ENCODE assay signal across 21 cellular contexts in the genomic region with DNA sequence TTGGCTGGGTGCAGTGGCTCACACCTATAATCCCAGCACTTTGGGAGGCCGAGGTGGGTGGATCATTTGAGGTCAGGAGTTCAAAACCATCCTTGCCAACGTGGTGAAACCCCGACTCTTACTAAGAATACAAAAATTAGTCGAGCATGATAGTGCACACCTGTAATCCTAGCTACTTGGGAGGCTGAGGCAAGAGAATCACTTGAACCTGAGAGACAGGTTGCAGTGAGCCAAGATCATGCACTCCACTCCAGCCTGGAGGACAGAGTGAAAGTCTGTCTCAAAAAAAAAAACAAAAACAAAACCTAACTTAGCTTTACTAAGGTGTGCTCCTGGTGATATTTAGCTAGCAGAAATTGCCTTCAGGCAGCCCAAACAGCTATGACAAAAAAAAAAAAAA. TPM values are rescaled to one million over a fixed set of nuclear protein-coding genes. Genes with fewer than 3 reads are reported as not detected.
DNase-seq lines count a peak whose midpoint lies in the region; ATAC-seq and TF ChIP-seq lines count a peak whose summit lies in the region.
"Had no signal": no experiment of that assay in that cellular context is flagged by ENCODE, and none has a peak within 500 bp of the region (broad histone marks: within the 10 kb centered on the region; RNA-seq: fewer than 3 reads in every experiment).

No MANE protein-coding gene starts in this region.

- no peaks in the 10 kb centered on the region for H3F3A ChIP-seq in neural progenitor cell (ENCODE audit: low read depth)

- no peak for TF ChIP-seq POLR2A in heart left ventricle (IDR thresholded peaks at IDR 0.05)
- TF ChIP-seq POLR2A in right lobe of liver (IDR thresholded peaks at IDR 0.05) = no peak

- TF ChIP-seq CTCF in heart left ventricle (IDR thresholded peaks at IDR 0.05) = no peak
- no peak for TF ChIP-seq CTCF in right lobe of liver (IDR thresholded peaks at IDR 0.05)
- TF ChIP-seq CTCF in neural progenitor cell (IDR thresholded peaks at IDR 0.05) = no peak

- H3K79me2 ChIP-seq in neural progenitor cell (ENCODE audit: low read depth) = no peaks in the 10 kb centered on the region

- intact Hi-C loops in cardiac septum (cut with DNase I) = loop anchor here (5.0 kb wide), 1 partner anchor 74 kb away; a partner anchor contains a TSS
- intact Hi-C loops in heart left ventricle (cut with DNase I) = loop anchor here in 5 of 10 donors (5.0 to 10.0 kb wide), 3 partner anchors 46 to 74 kb away; a partner anchor contains a TSS
- intact Hi-C loops in right lobe of liver (cut with DNase I) = loop anchor here in 1 of 2 donors (10.0 kb wide), 1 partner anchor 48 kb away; a partner anchor contains a TSS

- peak overlapping the region; percentile 67 for H3K27ac Mint-ChIP-seq in activated T-helper 17 cell treated with anti-CD3 and anti-CD28 coated beads, Interleukin-2, amount 50 U/mL, for 72 hours
- H3K27ac Mint-ChIP-seq in neural progenitor cell = no peak overlapping the region
- H3K27ac Mint-ChIP-seq: activated T-helper 2 cell treated with anti-CD3 and anti-CD28 coated beads, Interferon-gamma antibody, Interleukin-2, Interleukin-4, amounts not matched to agents 10 μg/mL and 5 μg/mL and 100 μg/mL, durations not matched to agents 14 hours and 24 hours and 36 hours had no signal

- no peaks in the 10 kb centered on the region for H3K27me3 Mint-ChIP-seq in activated T-helper 17 cell treated with anti-CD3 and anti-CD28 coated beads, Interleukin-2, amount 50 U/mL, for 72 hours
- H3K27me3 Mint-ChIP-seq in neural progenitor cell (ENCODE audit: insufficient read depth, low read depth) = peaks cover 3% of the 10 kb centered on the region

- H3K36me3 Mint-ChIP-seq in activated T-helper 17 cell treated with anti-CD3 and anti-CD28 coated beads, Interleukin-2, amount 50 U/mL, for 72 hours (ENCODE audit: low read depth) = peaks cover 10% of the 10 kb centered on the region
- peaks cover 4% of the 10 kb centered on the region for H3K36me3 Mint-ChIP-seq in neural progenitor cell

- H3K4me1 ChIP-seq in heart left ventricle = peaks cover 0 to 16% (median 3%) of the 10 kb centered on the region in 12 donors
- H3K4me1 ChIP-seq in right lobe of liver = peaks cover 0 to 28% (median 5%) of the 10 kb centered on the region in 4 donors
- no peaks in the 10 kb centered on the region for H3K4me1 ChIP-seq in neural progenitor cell

- H3K27ac ChIP-seq in heart left ventricle (no peak overlapping the region), right lobe of liver (peak overlapping the region in 1 of 3 donors; percentile 24), neural progenitor cell (no peak overlapping the region)
- H3K27ac ChIP-seq: hepatocyte, KMS-11 had no signal

- H3K4me1 Mint-ChIP-seq in activated T-helper 17 cell treated with anti-CD3 and anti-CD28 coated beads, Interleukin-2, amount 50 U/mL, for 72 hours = peaks cover 8% of the 10 kb centered on the region
- H3K4me1 Mint-ChIP-seq in neural progenitor cell = no peaks in the 10 kb centered on the region

- H3K9me3 ChIP-seq in heart left ventricle = no peaks in the 10 kb centered on the region
- no peaks in the 10 kb centered on the region for H3K9me3 ChIP-seq in right lobe of liver
- H3K9me3 ChIP-seq in neural progenitor cell (ENCODE audit: low read depth) = no peaks in the 10 kb centered on the region
- H3K9me3 ChIP-seq: transverse colon had no signal

- DNase-seq in cardiac septum (ENCODE audit: low spot score) (peak; percentile 22), heart left ventricle (no peak), right lobe of liver (no peak), neural progenitor cell (ENCODE audit: low spot score) (no peak)
- DNase-seq: activated CD8-positive, alpha-beta memory T cell treated with anti-CD3 and anti-CD28 coated beads for 24 hours; amniotic stem cell; DND-41; effector CD8-positive, alpha-beta T cell; NCI-H1048; NCI-H2029 treated with DMSO at 0.1 percent for 48 hours; NCI-H446; stimulated activated CD4-positive, alpha-beta T cell treated with anti-CD3 and anti-CD28 coated beads, Interleukin-12 subunit alpha, Interleukin-12 subunit beta, amount 100 ng/mL, for 4 hours; transverse colon had no signal

- ATAC-seq in heart left ventricle (no peak), right lobe of liver (peak in 3 of 4 donors; percentile 1 to 16 (median 5)), GM19328 (IDR thresholded peaks at IDR 0.05; ENCODE audit: unreplicated experiment) (no peak), GM18517 (IDR thresholded peaks at IDR 0.05; ENCODE audit: unreplicated experiment) (no peak), HG03039 (IDR thresholded peaks at IDR 0.05; ENCODE audit: unreplicated experiment) (no peak)
- ATAC-seq in activated T-helper 17 cell treated with anti-CD3 and anti-CD28 coated beads, Interleukin-2, amount 50 U/mL, for 72 hours (replicated peaks) = no peak

- peaks cover 0 to 8% (median 0%) of the 10 kb centered on the region in 9 donors for H3K36me3 ChIP-seq in heart left ventricle
- no peaks in the 10 kb centered on the region for H3K36me3 ChIP-seq in right lobe of liver
- no peaks in the 10 kb centered on the region for H3K36me3 ChIP-seq in neural progenitor cell

- H3K27me3 ChIP-seq in heart left ventricle (no peaks in the 10 kb centered on the region), right lobe of liver (no peaks in the 10 kb centered on the region), neural progenitor cell (no peaks in the 10 kb centered on the region)
- H3K27me3 ChIP-seq: hepatocyte, transverse colon had no signal

- no peak overlapping the region for H2AFZ ChIP-seq in neural progenitor cell (replicated peaks)
- H2AFZ ChIP-seq: hepatocyte had no signal

- no peaks in the 10 kb centered on the region for H3K9me3 Mint-ChIP-seq in activated T-helper 17 cell treated with anti-CD3 and anti-CD28 coated beads, Interleukin-2, amount 50 U/mL, for 72 hours
- no peaks in the 10 kb centered on the region for H3K9me3 Mint-ChIP-seq in neural progenitor cell
- H3K9me3 Mint-ChIP-seq: activated T-helper 2 cell treated with anti-CD3 and anti-CD28 coated beads, Interferon-gamma antibody, Interleukin-2, Interleukin-4, amounts not matched to agents 10 μg/mL and 5 μg/mL and 100 μg/mL, durations not matched to agents 14 hours and 24 hours and 36 hours; neural crest cell had no signal

- H3K9ac ChIP-seq in neural progenitor cell = no peak overlapping the region
- H3K9ac ChIP-seq: KMS-11 had no signal

- H3K4me2 ChIP-seq in neural progenitor cell = no peak overlapping the region
- H3K4me2 ChIP-seq: hepatocyte, KMS-11 had no signal

- no peaks in the 10 kb centered on the region for H4K20me1 ChIP-seq in neural progenitor cell (ENCODE audit: low read depth)

- no peak overlapping the region for H3K4me3 Mint-ChIP-seq in activated T-helper 17 cell treated with anti-CD3 and anti-CD28 coated beads, Interleukin-2, amount 50 U/mL, for 72 hours
- H3K4me3 Mint-ChIP-seq in neural progenitor cell = no peak overlapping the region
- H3K4me3 Mint-ChIP-seq: neural crest cell had no signal

- 75 to 81% (median 77%) methylated on average over 4 of the region's 4 CpGs for whole genome bisulfite sequencing in heart left ventricle, 4 donors
- 31% methylated on average over 4 of the region's 4 CpGs for whole genome bisulfite sequencing in right lobe of liver (ENCODE audit: insufficient coverage, low coverage, low lambda C conversion rate, missing lambda C conversion rate)

- H3K4me3 ChIP-seq in heart left ventricle (no peak overlapping the region), right lobe of liver (no peak overlapping the region), neural progenitor cell (no peak overlapping the region)
- H3K4me3 ChIP-seq: hepatocyte, transverse colon had no signal

RNA-seq across cellular contexts. Expression of a gene that starts 24.3 kb away (rescaled TPM):
- total RNA-seq in cardiac septum (388 TPM), heart left ventricle (100 to 1,000 TPM; 334 to 554 (median 472) TPM), right lobe of liver (10 to 100 TPM; 48.3 to 92.7 (median 70.2) TPM), neural progenitor cell (ENCODE audit: low replicate concordance) (163 and 341 TPM in 2 replicates)
- polyA plus RNA-seq in heart left ventricle = 100 to 1,000 TPM; 375 to 515 TPM
- 100 to 1,000 TPM; 211 to 254 TPM for total RNA-seq in activated T-helper 17 cell treated with anti-CD3 and anti-CD28 coated beads, Interleukin-2, amount 50 U/mL, for 72 hours

RNA-seq across cellular contexts. Expression of a gene that starts 49.4 kb away (rescaled TPM):
- total RNA-seq in cardiac septum = 29.2 TPM
- 10 to 100 TPM; 20.8 to 75.0 (median 37.0) TPM for total RNA-seq in heart left ventricle
- polyA plus RNA-seq in heart left ventricle = 100 to 1,000 TPM in 1 of 2 donors, 10 to 100 TPM in 1; 57.9 to 124 TPM
- total RNA-seq in activated T-helper 17 cell treated with anti-CD3 and anti-CD28 coated beads, Interleukin-2, amount 50 U/mL, for 72 hours = 10 to 100 TPM; 29.4 to 50.9 TPM
- 10 to 100 TPM; 14.3 to 88.7 (median 22.1) TPM for total RNA-seq in right lobe of liver
- total RNA-seq in neural progenitor cell (ENCODE audit: low replicate concordance) = 2.1 and 5.3 TPM in 2 replicates

Comparison
In these comparisons a context has a peak if more than half of its experiments do, and no peak if none do; other contexts are left out.
1. ATAC-seq: peak in right lobe of liver (3 of 4); none in heart left ventricle (0 of 4), activated T-helper 17 cell treated with anti-CD3 and anti-CD28 coated beads, Interleukin-2, amount 50 U/mL, for 72 hours (single experiment), GM19328 (single experiment), GM18517 (single experiment) and HG03039 (single experiment).